Comparison of ENCODE assay signal across 8 cellular contexts in the genomic region with DNA sequence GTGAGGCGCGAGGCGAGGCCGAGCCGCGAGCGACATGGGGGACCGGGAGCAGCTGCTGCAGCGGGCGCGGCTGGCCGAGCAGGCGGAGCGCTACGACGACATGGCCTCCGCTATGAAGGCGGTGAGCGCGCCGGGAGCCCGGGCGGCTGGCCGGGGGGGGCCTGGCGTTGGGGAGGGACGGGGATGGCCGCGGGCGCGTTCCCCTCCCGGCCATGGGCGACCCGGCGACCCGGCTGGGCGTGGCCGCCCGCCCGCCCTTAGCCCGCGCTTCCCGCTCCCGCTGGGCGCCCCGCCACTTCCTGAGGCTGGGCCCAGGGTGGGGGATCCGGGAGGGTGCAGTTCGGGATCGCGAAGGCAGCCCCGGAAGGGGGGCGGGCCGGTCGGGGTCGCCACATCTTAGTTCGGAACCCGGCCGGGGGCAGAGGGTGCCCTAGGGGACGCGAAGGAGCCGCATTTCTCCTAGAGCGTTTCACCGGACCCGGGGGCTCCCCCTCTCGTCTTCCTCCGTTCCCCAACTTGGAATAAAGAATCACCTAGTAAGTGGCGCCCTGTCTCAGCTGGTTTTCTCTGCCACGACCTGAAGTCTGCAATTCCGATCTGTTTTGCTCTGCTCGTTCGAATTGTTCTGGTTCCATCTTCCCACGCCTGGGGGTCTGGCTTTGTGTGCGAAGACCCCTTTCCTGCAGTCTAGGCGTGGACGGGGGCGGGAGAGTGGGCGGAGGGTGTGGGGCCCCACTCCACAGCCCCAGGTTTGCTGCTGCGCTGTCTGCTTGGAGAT. TPM values are rescaled to one million over a fixed set of nuclear protein-coding genes. Genes with fewer than 3 reads are reported as not detected.
DNase-seq lines count a peak whose midpoint lies in the region; ATAC-seq and TF ChIP-seq lines count a peak whose summit lies in the region.

No MANE protein-coding gene starts in this region.

- no peak overlapping the region for H3K4me3 Mint-ChIP-seq in glutamatergic neuron (ENCODE audit: unreplicated experiment)

- TF ChIP-seq CTCF in glutamatergic neuron (IDR thresholded peaks at IDR 0.05; ENCODE audit: partially characterized antibody, unreplicated experiment) (no peak), ovary (IDR thresholded peaks at IDR 0.05) (no peak)

- H3K4me3 ChIP-seq in ovary: peak overlapping the region; percentile 84

- intact Hi-C loops in ovary (cut with DNase I): loop anchor here in 2 of 4 donors (10.0 kb wide), 1 partner anchor 190 kb away; a partner anchor contains a TSS

- no peaks in the 10 kb centered on the region for H3K9me3 ChIP-seq in KOPT-K1 (ENCODE audit: insufficient read depth, low read length, poor library complexity, severe bottlenecking)
- H3K9me3 ChIP-seq in ovary: no peaks in the 10 kb centered on the region

- H3K27ac ChIP-seq in KOPT-K1 (ENCODE audit: low read depth, low read length, poor library complexity, severe bottlenecking) (peak overlapping the region; percentile 97), ovary (peak overlapping the region; percentile 95 to 96)

- H3K36me3 Mint-ChIP-seq in glutamatergic neuron (ENCODE audit: unreplicated experiment): no peaks in the 10 kb centered on the region

- TF ChIP-seq POLR2A in ovary (IDR thresholded peaks at IDR 0.05): no peak

- TF ChIP-seq EP300 in ovary (IDR thresholded peaks at IDR 0.05): no peak

- H3K36me3 ChIP-seq in KOPT-K1 (ENCODE audit: insufficient read depth, low read length) (peaks cover 46% of the 10 kb centered on the region), ovary (no peaks in the 10 kb centered on the region)

- peaks cover 5% of the 10 kb centered on the region for H3K27me3 Mint-ChIP-seq in glutamatergic neuron (ENCODE audit: unreplicated experiment)

- peaks cover 9% of the 10 kb centered on the region for H3K4me1 Mint-ChIP-seq in glutamatergic neuron (ENCODE audit: low read depth, unreplicated experiment)

- H3K27me3 ChIP-seq in ovary: no peaks in the 10 kb centered on the region

- ATAC-seq in GM21723 (IDR thresholded peaks at IDR 0.05; ENCODE audit: unreplicated experiment): peak; percentile 30

- peaks cover 2% of the 10 kb centered on the region for H3K9me3 Mint-ChIP-seq in glutamatergic neuron (ENCODE audit: unreplicated experiment)

- H3K27ac Mint-ChIP-seq in glutamatergic neuron (ENCODE audit: unreplicated experiment): no peak overlapping the region

- H3K4me1 ChIP-seq in ovary (ENCODE audit: insufficient read depth): peaks cover 4% of the 10 kb centered on the region

- 0 to 2% (median 0%) methylated on average over 22 to 77 of the region's 77 CpGs for WGBS in ovary, 3 donors

- DNase-seq in ELR (ENCODE audit: low read depth) (peak; percentile 53), glutamatergic neuron (peak; percentile 51), ovary (peak; percentile 64 to 81 (median 77)), DMS153 treated with DMSO at 0.1 percent for 48 hours (lab: John Stamatoyannopoulos, UW; ENCODE audit: unreplicated experiment) (no peak), NCI-H524 treated with DMSO at 0.1 percent for 48 hours (lab: John Stamatoyannopoulos, UW) (no peak)
- peak; percentile 54 to 59 for DNase-seq in activated T-cell treated with anti-CD3 and anti-CD28 coated beads, Interleukin-2, amount 50 U/mL, for 48 hours

RNA-seq across cellular contexts. Expression of a gene that starts 0.6 kb away (rescaled TPM):
- total RNA-seq in glutamatergic neuron (ENCODE audit: unreplicated experiment): 250 TPM
- total RNA-seq in ovary: 100 to 1,000 TPM in 5 of 7 donors, 10 to 100 TPM in 2; 53.1 to 118 (median 107) TPM
- polyA plus RNA-seq in ovary: 100 to 1,000 TPM in 1 of 2 donors, 10 to 100 TPM in 1; 51.5 to 144 TPM

Comparison
In these comparisons a context has a peak if more than half of its experiments do, and no peak if none do; other contexts are left out.
1. DNase-seq: peak in ELR (single experiment), activated T-cell treated with anti-CD3 and anti-CD28 coated beads, Interleukin-2, amount 50 U/mL, for 48 hours (2 of 2), glutamatergic neuron (single experiment) and ovary (5 of 5); none in DMS153 treated with DMSO at 0.1 percent for 48 hours (single experiment) and NCI-H524 treated with DMSO at 0.1 percent for 48 hours (single experiment).